ENCODE assay signal across 15 cellular contexts in genomic region chr7:30453016-30453415, GRCh38. TPM values are rescaled to one million over a fixed set of nuclear protein-coding genes. Genes with fewer than 3 reads are reported as not detected.
DNase-seq lines count a peak whose midpoint lies in the region; ATAC-seq and TF ChIP-seq lines count a peak whose summit lies in the region.
"Had no signal": no experiment of that assay in that cellular context is flagged by ENCODE, and none has a peak within 500 bp of the region (broad histone marks: within the 10 kb centered on the region; RNA-seq: fewer than 3 reads in every experiment).

No MANE protein-coding gene starts in this region.

- H3K36me3 ChIP-seq in BLaER1 (peaks cover 76% of the 10 kb centered on the region), mesendoderm (ENCODE audit: control insufficient read depth, insufficient read depth, low read length) (no peaks in the 10 kb centered on the region)
- H3K36me3 ChIP-seq: HAP-1 had no signal

- H4K20me1 ChIP-seq in BLaER1: peaks cover 7% of the 10 kb centered on the region; the same call in 1 of the 2 replicates

- no peaks in the 10 kb centered on the region for H3K9me3 ChIP-seq in BLaER1
- H3K9me3 ChIP-seq: Caco-2, HAP-1 had no signal

- no peaks in the 10 kb centered on the region for H3K79me1 ChIP-seq in mesendoderm (ENCODE audit: low read length)

- no peak overlapping the region for H2AK5ac ChIP-seq in mesendoderm (ENCODE audit: low read length)

- peaks cover 57% of the 10 kb centered on the region for H3K4me1 ChIP-seq in BLaER1
- H3K4me1 ChIP-seq in mesendoderm (ENCODE audit: control insufficient read depth, low read depth, low read length): no peaks in the 10 kb centered on the region
- H3K4me1 ChIP-seq: HAP-1 had no signal

- H3K9ac ChIP-seq in BLaER1 (no peak overlapping the region), mesendoderm (ENCODE audit: low read length) (no peak overlapping the region)
- H3K9ac ChIP-seq: GM23248 had no signal

- DNase-seq in ELF-1 (ENCODE audit: low read depth, low spot score): peak; percentile 92
- no peak for DNase-seq in mesendoderm
- no peak for DNase-seq in type B pancreatic cell (ENCODE audit: extremely low spot score, unreplicated experiment)
- DNase-seq in DMS 273 (lab: John Stamatoyannopoulos, UW; ENCODE audit: unreplicated experiment): no peak
- DNase-seq: 8988T; C1 segment of cervical spinal cord; Caco-2; CD4-positive, alpha-beta T cell; DMS153; GF-D8 had no signal

- no peak overlapping the region for H3K4me3 Mint-ChIP-seq in type B pancreatic cell
- H3K4me3 Mint-ChIP-seq: CD4-positive, alpha-beta T cell had no signal

- no peak overlapping the region for H2BK15ac ChIP-seq in mesendoderm (replicated peaks; ENCODE audit: low read depth)

- TF ChIP-seq CTCF in type B pancreatic cell (conservative IDR thresholded peaks at IDR 0.05): no peak

- H3K9me3 Mint-ChIP-seq in type B pancreatic cell: no peaks in the 10 kb centered on the region
- H3K9me3 Mint-ChIP-seq: CD4-positive, alpha-beta T cell had no signal

- H3K23ac ChIP-seq in mesendoderm (ENCODE audit: low read length): no peak overlapping the region

- no peak overlapping the region for H3K18ac ChIP-seq in mesendoderm (ENCODE audit: low read length)

- H3K4me2 ChIP-seq in BLaER1: peak overlapping the region; percentile 69
- H3K4me2 ChIP-seq in mesendoderm (ENCODE audit: low read length): no peak overlapping the region

- WGBS in mesendoderm (ENCODE audit: extremely low coverage, insufficient coverage, low lambda C conversion rate): no CpG with 5 or more reads among the region's 8 CpGs

- no peaks in the 10 kb centered on the region for H3K79me2 ChIP-seq in mesendoderm (ENCODE audit: control insufficient read depth, insufficient read depth, low read length)

- no peak overlapping the region for H3K4me3 ChIP-seq in BLaER1
- H3K4me3 ChIP-seq in mesendoderm (ENCODE audit: low read length): no peak overlapping the region
- H3K4me3 ChIP-seq: GM23248, HAP-1 had no signal

- peak overlapping the region; percentile 21 for H3K27ac Mint-ChIP-seq in type B pancreatic cell
- H3K27ac Mint-ChIP-seq: CD4-positive, alpha-beta T cell had no signal

- no peak overlapping the region for H3K4ac ChIP-seq in mesendoderm (ENCODE audit: low read depth, low read length)

- H3K56ac ChIP-seq in mesendoderm (ENCODE audit: low read length): peak overlapping the region; percentile 2

- no peaks in the 10 kb centered on the region for H3K27me3 Mint-ChIP-seq in type B pancreatic cell
- H3K27me3 Mint-ChIP-seq: CD4-positive, alpha-beta T cell had no signal

- H4K5ac ChIP-seq in mesendoderm (ENCODE audit: low read length): no peak overlapping the region

- H3K36me3 Mint-ChIP-seq in type B pancreatic cell: peaks cover 15% of the 10 kb centered on the region

- no peaks in the 10 kb centered on the region for H3K27me3 ChIP-seq in BLaER1
- H3K27me3 ChIP-seq in mesendoderm (ENCODE audit: insufficient read depth, low read length, poor library complexity): no peaks in the 10 kb centered on the region

- ATAC-seq in GM19455 (IDR thresholded peaks at IDR 0.05; ENCODE audit: unreplicated experiment) (no peak), HG02981 (IDR thresholded peaks at IDR 0.05; ENCODE audit: unreplicated experiment) (no peak)

- no peak overlapping the region for H2BK5ac ChIP-seq in mesendoderm (ENCODE audit: low read length)

- H3K4me1 Mint-ChIP-seq in type B pancreatic cell (ENCODE audit: unreplicated experiment): peaks cover 9% of the 10 kb centered on the region

- H2BK120ac ChIP-seq in mesendoderm (ENCODE audit: low read depth, low read length): no peak overlapping the region

- H3K27ac ChIP-seq in BLaER1 (peak overlapping the region; percentile 48; the same call in 1 of the 2 replicates), mesendoderm (ENCODE audit: low read depth, low read length) (no peak overlapping the region)
- H3K27ac ChIP-seq: GM23248 had no signal

- H4K8ac ChIP-seq in mesendoderm (ENCODE audit: low read depth, low read length): no peak overlapping the region

RNA-seq across cellular contexts. Expression of gene NOD1, which starts 25.6 kb away (rescaled TPM):
- 5.5 TPM for polyA plus RNA-seq in mesendoderm (2013, experiment 1 of 2)
- 5.2 TPM for polyA plus RNA-seq in mesendoderm (2013, experiment 2 of 2)
- total RNA-seq in type B pancreatic cell (ENCODE audit: low replicate concordance): 10.9 and 11.4 TPM in 2 replicates

RNA-seq across cellular contexts. Expression of gene GGCT, which starts 51.6 kb away (rescaled TPM):
- polyA plus RNA-seq in mesendoderm (2013, experiment 1 of 2): 81.7 TPM
- polyA plus RNA-seq in mesendoderm (2013, experiment 2 of 2): 83.4 TPM
- 72.6 and 105 TPM in 2 replicates for total RNA-seq in type B pancreatic cell (ENCODE audit: low replicate concordance)
